Comparison of ENCODE assay signal across 8 cellular contexts in genomic region chr19:15332311-15332996, GRCh38. TPM values are rescaled to one million over a fixed set of nuclear protein-coding genes. Genes with fewer than 3 reads are reported as not detected.
DNase-seq lines count a peak whose midpoint lies in the region; ATAC-seq and TF ChIP-seq lines count a peak whose summit lies in the region.

BRD4 (minus strand) TSS chr19:15332539; CDS start chr19:15273099, 59,440 bp downstream.

- H2AFZ ChIP-seq in ACC112 (ENCODE audit: low read length, unreplicated experiment): no peak within 1 kb of the TSS
- peak within 1 kb of the TSS; percentile 87 for H2AFZ ChIP-seq in PC-3 (ENCODE audit: low read length)

- peak within 1 kb of the TSS; percentile 98 to 99 (median 98) for H3K27ac Mint-ChIP-seq in naive B cell
- peak within 1 kb of the TSS; percentile 91 for H3K27ac Mint-ChIP-seq in stimulated activated memory B cell treated with anti-CD40 and anti-IgM and Interleukin-4, amounts not matched to agents 10 μg/mL and 1 μg/mL and 100 μg/mL, for 72 hours

- H3K27me3 ChIP-seq in ACC112 (ENCODE audit: insufficient read depth, low read length) (no peaks in the 10 kb centered on the region), PC-3 (ENCODE audit: low read length) (no peaks in the 10 kb centered on the region), esophagus squamous epithelium (no peaks in the 10 kb centered on the region)

- H3K9me2 ChIP-seq in PC-3 (replicated peaks; ENCODE audit: low read length): no peaks in the 10 kb centered on the region

- intact Hi-C loops in PC-3 (cut with micrococcal nuclease) (loop anchor here (5.0 kb wide), 2 partner anchors 35 to 70 kb away; no protein-coding TSS in a partner anchor), esophagus squamous epithelium (cut with DNase I) (no loop called here)

- no peaks in the 10 kb centered on the region for H3K27me3 Mint-ChIP-seq in naive B cell
- H3K27me3 Mint-ChIP-seq in stimulated activated memory B cell treated with anti-CD40 and anti-IgM and Interleukin-4, amounts not matched to agents 10 μg/mL and 1 μg/mL and 100 μg/mL, for 72 hours: no peaks in the 10 kb centered on the region

- H3K79me2 ChIP-seq in ACC112 (ENCODE audit: control insufficient read depth, insufficient read depth, low read length, unreplicated experiment): peaks cover 73% of the 10 kb centered on the region
- H3K79me2 ChIP-seq in PC-3 (ENCODE audit: low read length): peaks cover 60% of the 10 kb centered on the region

- H3K4me3 ChIP-seq in ACC112 (ENCODE audit: low read depth, low read length) (peak within 1 kb of the TSS; percentile 99), PC-3 (ENCODE audit: low read length) (peak within 1 kb of the TSS; percentile 99), esophagus squamous epithelium (peak within 1 kb of the TSS; percentile 93 to 99 (median 94))

- H3K4me3 Mint-ChIP-seq in naive B cell: peak within 1 kb of the TSS; percentile 90 to 99 (median 94)
- H3K4me3 Mint-ChIP-seq in stimulated activated memory B cell treated with anti-CD40 and anti-IgM and Interleukin-4, amounts not matched to agents 10 μg/mL and 1 μg/mL and 100 μg/mL, for 72 hours: peak within 1 kb of the TSS; percentile 96

- H3K9me3 ChIP-seq in PC-3 (ENCODE audit: low read length): no peaks in the 10 kb centered on the region
- H3K9me3 ChIP-seq in esophagus squamous epithelium: no peaks in the 10 kb centered on the region

- no peaks in the 10 kb centered on the region for H3K9me3 Mint-ChIP-seq in naive B cell
- H3K9me3 Mint-ChIP-seq in stimulated activated memory B cell treated with anti-CD40 and anti-IgM and Interleukin-4, amounts not matched to agents 10 μg/mL and 1 μg/mL and 100 μg/mL, for 72 hours: no peaks in the 10 kb centered on the region

- ATAC-seq in GM18861 (IDR thresholded peaks at IDR 0.05; ENCODE audit: unreplicated experiment): peak; percentile 33
- ATAC-seq in HG03354 (IDR thresholded peaks at IDR 0.05; ENCODE audit: poor library complexity, severe bottlenecking, unreplicated experiment): peak; percentile 60
- ATAC-seq in PC-3: peak; percentile 46
- peak; percentile 25 to 46 for ATAC-seq in naive B cell (ENCODE audit: low read depth in 2 of 2)
- ATAC-seq in stimulated activated memory B cell treated with anti-CD40 and anti-IgM and Interleukin-4, amounts not matched to agents 10 μg/mL and 1 μg/mL and 100 μg/mL, for 72 hours: peak; percentile 80

- H3K4me1 Mint-ChIP-seq in naive B cell: peaks cover 29 to 67% (median 46%) of the 10 kb centered on the region in 3 donors
- H3K4me1 Mint-ChIP-seq in stimulated activated memory B cell treated with anti-CD40 and anti-IgM and Interleukin-4, amounts not matched to agents 10 μg/mL and 1 μg/mL and 100 μg/mL, for 72 hours: peaks cover 63% of the 10 kb centered on the region

- peaks cover 40% of the 10 kb centered on the region for H4K20me1 ChIP-seq in PC-3 (ENCODE audit: low read length)

- POLR2A ChIA-PET in PC-3 (lab: Charles Lee; ENCODE audit: unreplicated experiment): interaction anchor here (0.7 kb wide), 1 partner anchor 56 kb away, joined by 3 read pairs; no protein-coding TSS in a partner anchor

- TF ChIP-seq CTCF in PC-3 (conservative IDR thresholded peaks at IDR 0.05; ENCODE audit: low read depth, low read length) (no peak), esophagus squamous epithelium (IDR thresholded peaks at IDR 0.05) (no peak)

- peak in 2 of 4 donors; percentile 5 to 60 for TF ChIP-seq POLR2A in esophagus squamous epithelium (IDR thresholded peaks at IDR 0.05)

- peak within 1 kb of the TSS; percentile 100 for H3K4me2 ChIP-seq in PC-3 (ENCODE audit: low read length)

- H3K36me3 ChIP-seq in ACC112 (ENCODE audit: insufficient read depth, low read length): no peaks in the 10 kb centered on the region
- H3K36me3 ChIP-seq in PC-3 (ENCODE audit: low read depth, low read length): no peaks in the 10 kb centered on the region
- H3K36me3 ChIP-seq in esophagus squamous epithelium: no peaks in the 10 kb centered on the region

- H3K27ac ChIP-seq in ACC112 (ENCODE audit: low read depth, low read length) (peak within 1 kb of the TSS; percentile 91), PC-3 (ENCODE audit: low read length) (peak within 1 kb of the TSS; percentile 81), esophagus squamous epithelium (peak within 1 kb of the TSS; percentile 97 to 100 (median 98))

- BruUV-seq in PC-3 (replicated peaks; lab: Mats Ljungman, UMichigan): TSS peak; percentile 55

- no peaks in the 10 kb centered on the region for H3K36me3 Mint-ChIP-seq in naive B cell
- peaks cover 24% of the 10 kb centered on the region for H3K36me3 Mint-ChIP-seq in stimulated activated memory B cell treated with anti-CD40 and anti-IgM and Interleukin-4, amounts not matched to agents 10 μg/mL and 1 μg/mL and 100 μg/mL, for 72 hours

- CTCF ChIA-PET in PC-3 (lab: Charles Lee): no interaction called here

- 4 to 9% methylated on average over 11 to 16 of the region's 81 CpGs for WGBS in esophagus squamous epithelium, 2 donors

- DNase-seq in PC-3: peak; percentile 62
- DNase-seq in activated T-cell treated with anti-CD3 and anti-CD28 coated beads, Interleukin-2, amount 50 U/mL, for 48 hours: peak; percentile 84 to 87
- DNase-seq in esophagus squamous epithelium (lab: John Stamatoyannopoulos, UW): no peak
- peak; percentile 80 for DNase-seq in naive B cell

- H3K9ac ChIP-seq in PC-3 (ENCODE audit: low read length): peak within 1 kb of the TSS; percentile 92

- peaks cover 29% of the 10 kb centered on the region for H3K4me1 ChIP-seq in ACC112 (ENCODE audit: control insufficient read depth, insufficient read depth, low read length, unreplicated experiment)
- H3K4me1 ChIP-seq in PC-3 (ENCODE audit: insufficient read depth, low read length): peaks cover 27% of the 10 kb centered on the region
- H3K4me1 ChIP-seq in esophagus squamous epithelium: peaks cover 24 to 56% (median 39%) of the 10 kb centered on the region in 3 donors

- no peaks in the 10 kb centered on the region for H3F3A ChIP-seq in PC-3 (ENCODE audit: low read length, unreplicated experiment)

RNA-seq across cellular contexts. Expression of gene BRD4, which starts in this region (rescaled TPM):
- total RNA-seq in PC-3 (2014; rRNA removed) (20.9 and 46.4 TPM in 2 replicates), esophagus squamous epithelium (10 to 100 TPM in 3 of 4 donors, 1 to 10 TPM in 1; 7.7 to 38.2 (median 31.3) TPM)
- 10 to 100 TPM; 13.5 to 51.9 (median 18.4) TPM for polyA plus RNA-seq in naive B cell (ENCODE audit: low read depth in 6 of 6)
